In the genomic region with DNA sequence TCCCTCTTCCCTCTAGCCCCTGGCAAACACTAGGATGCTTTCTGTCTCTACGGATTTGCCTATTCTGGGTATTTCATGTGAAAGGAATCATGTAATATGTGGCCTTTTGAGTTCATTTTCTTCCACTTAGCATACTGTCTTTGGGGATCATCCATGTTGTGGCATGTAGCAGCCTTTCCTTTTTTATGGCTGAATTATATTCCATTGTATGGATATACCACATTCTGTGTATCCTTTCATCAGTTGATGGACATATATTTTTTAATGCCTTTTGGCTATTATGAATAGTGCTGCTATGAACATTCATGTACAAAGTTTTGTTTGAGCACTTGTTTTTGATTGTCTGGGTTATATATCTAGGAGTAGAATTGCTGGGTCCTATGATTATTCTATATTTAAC, we compare ENCODE assay signal across 2 cellular contexts.
TF ChIP-seq lines count a peak whose summit lies in the region.

No MANE protein-coding gene starts in this region.

TF ChIP-seq in SK-N-SH treated with all-trans-retinoic acid at 6 μM for 48 hours, 23 proteins besides CTCF, POLR2A, EP300 and RAD21 (continued from another document):
- TF ChIP-seq, protein P1, sequence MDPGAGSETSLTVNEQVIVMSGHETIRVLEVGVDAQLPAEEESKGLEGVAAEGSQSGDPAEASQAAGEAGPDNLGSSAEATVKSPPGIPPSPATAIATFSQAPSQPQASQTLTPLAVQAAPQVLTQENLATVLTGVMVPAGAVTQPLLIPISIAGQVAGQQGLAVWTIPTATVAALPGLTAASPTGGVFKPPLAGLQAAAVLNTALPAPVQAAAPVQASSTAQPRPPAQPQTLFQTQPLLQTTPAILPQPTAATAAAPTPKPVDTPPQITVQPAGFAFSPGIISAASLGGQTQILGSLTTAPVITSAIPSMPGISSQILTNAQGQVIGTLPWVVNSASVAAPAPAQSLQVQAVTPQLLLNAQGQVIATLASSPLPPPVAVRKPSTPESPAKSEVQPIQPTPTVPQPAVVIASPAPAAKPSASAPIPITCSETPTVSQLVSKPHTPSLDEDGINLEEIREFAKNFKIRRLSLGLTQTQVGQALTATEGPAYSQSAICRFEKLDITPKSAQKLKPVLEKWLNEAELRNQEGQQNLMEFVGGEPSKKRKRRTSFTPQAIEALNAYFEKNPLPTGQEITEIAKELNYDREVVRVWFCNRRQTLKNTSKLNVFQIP (CRISPR knock-in tag; IDR thresholded peaks at IDR 0.05; ENCODE audit: borderline replicate concordance, low read depth), result no peak

TF ChIP-seq in SK-N-SH, 30 proteins besides CTCF, POLR2A, EP300 and RAD21 (continued from another document):
- TF ChIP-seq, protein P2, sequence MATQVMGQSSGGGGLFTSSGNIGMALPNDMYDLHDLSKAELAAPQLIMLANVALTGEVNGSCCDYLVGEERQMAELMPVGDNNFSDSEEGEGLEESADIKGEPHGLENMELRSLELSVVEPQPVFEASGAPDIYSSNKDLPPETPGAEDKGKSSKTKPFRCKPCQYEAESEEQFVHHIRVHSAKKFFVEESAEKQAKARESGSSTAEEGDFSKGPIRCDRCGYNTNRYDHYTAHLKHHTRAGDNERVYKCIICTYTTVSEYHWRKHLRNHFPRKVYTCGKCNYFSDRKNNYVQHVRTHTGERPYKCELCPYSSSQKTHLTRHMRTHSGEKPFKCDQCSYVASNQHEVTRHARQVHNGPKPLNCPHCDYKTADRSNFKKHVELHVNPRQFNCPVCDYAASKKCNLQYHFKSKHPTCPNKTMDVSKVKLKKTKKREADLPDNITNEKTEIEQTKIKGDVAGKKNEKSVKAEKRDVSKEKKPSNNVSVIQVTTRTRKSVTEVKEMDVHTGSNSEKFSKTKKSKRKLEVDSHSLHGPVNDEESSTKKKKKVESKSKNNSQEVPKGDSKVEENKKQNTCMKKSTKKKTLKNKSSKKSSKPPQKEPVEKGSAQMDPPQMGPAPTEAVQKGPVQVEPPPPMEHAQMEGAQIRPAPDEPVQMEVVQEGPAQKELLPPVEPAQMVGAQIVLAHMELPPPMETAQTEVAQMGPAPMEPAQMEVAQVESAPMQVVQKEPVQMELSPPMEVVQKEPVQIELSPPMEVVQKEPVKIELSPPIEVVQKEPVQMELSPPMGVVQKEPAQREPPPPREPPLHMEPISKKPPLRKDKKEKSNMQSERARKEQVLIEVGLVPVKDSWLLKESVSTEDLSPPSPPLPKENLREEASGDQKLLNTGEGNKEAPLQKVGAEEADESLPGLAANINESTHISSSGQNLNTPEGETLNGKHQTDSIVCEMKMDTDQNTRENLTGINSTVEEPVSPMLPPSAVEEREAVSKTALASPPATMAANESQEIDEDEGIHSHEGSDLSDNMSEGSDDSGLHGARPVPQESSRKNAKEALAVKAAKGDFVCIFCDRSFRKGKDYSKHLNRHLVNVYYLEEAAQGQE (IDR thresholded peaks at IDR 0.05; ENCODE audit: low read depth, low read length), result no peak
- TF ChIP-seq NFIC (IDR thresholded peaks at IDR 0.05; ENCODE audit: borderline replicate concordance), result no peak
